ENCODE assay signal across 1 cellular context in genomic region chr1:182293119-182293589, GRCh38.
TF ChIP-seq lines count a peak whose summit lies in the region.

No MANE protein-coding gene starts in this region.

TF ChIP-seq in HepG2, 621 proteins besides CTCF, POLR2A, EP300 and RAD21 (continued from another document and continues in another):
- TF ChIP-seq FOXP4 (CRISPR knock-in tag; IDR thresholded peaks at IDR 0.05): peak; percentile 72; the same call in 1 of the 2 replicates
- TF ChIP-seq SPEN (CRISPR knock-in tag; IDR thresholded peaks at IDR 0.05; ENCODE audit: low read depth): no peak
- TF ChIP-seq REXO4 (CRISPR knock-in tag; IDR thresholded peaks at IDR 0.05; ENCODE audit: borderline replicate concordance): no peak
- no peak for TF ChIP-seq ZNF513 (CRISPR knock-in tag; conservative IDR thresholded peaks at IDR 0.05)
- TF ChIP-seq ZNF546 (CRISPR knock-in tag; conservative IDR thresholded peaks at IDR 0.05): no peak
- no peak for TF ChIP-seq MAFK (conservative IDR thresholded peaks at IDR 0.05 in 1 of 2, IDR thresholded peaks at IDR 0.05 in 1 of 2; ENCODE audit: low read length in 2 of 2)
- TF ChIP-seq GPN1 (CRISPR knock-in tag; IDR thresholded peaks at IDR 0.05; ENCODE audit: borderline replicate concordance): no peak
- TF ChIP-seq MYC (CRISPR knock-in tag; IDR thresholded peaks at IDR 0.05; ENCODE audit: borderline replicate concordance): no peak; the same call in 1 of the 2 replicates
- TF ChIP-seq HHEX (CRISPR knock-in tag; IDR thresholded peaks at IDR 0.05): no peak
- TF ChIP-seq ZBTB20 (CRISPR knock-in tag; IDR thresholded peaks at IDR 0.05; ENCODE audit: borderline replicate concordance, low read depth): no peak; the same call in 1 of the 2 replicates
- TF ChIP-seq CBX1 (IDR thresholded peaks at IDR 0.05; ENCODE audit: low read depth): no peak
- TF ChIP-seq ZNF710 (CRISPR knock-in tag; IDR thresholded peaks at IDR 0.05; ENCODE audit: borderline replicate concordance): peak; percentile 65; the same call in 1 of the 2 replicates
- TF ChIP-seq ASH2L (IDR thresholded peaks at IDR 0.05; ENCODE audit: insufficient read length, low read depth, low read length): no peak
- no peak for TF ChIP-seq ZNF432 (CRISPR knock-in tag; IDR thresholded peaks at IDR 0.05; ENCODE audit: borderline replicate concordance)
- TF ChIP-seq ZBTB1 (CRISPR knock-in tag; IDR thresholded peaks at IDR 0.05; ENCODE audit: borderline replicate concordance): no peak
- TF ChIP-seq FOXK1 (CRISPR knock-in tag; IDR thresholded peaks at IDR 0.05; ENCODE audit: borderline replicate concordance, low read depth): peak; percentile 46; the same call in 1 of the 2 replicates
- TF ChIP-seq SETDB1 (CRISPR knock-in tag; IDR thresholded peaks at IDR 0.05; ENCODE audit: borderline replicate concordance): no peak
- TF ChIP-seq NFKBIZ (CRISPR knock-in tag; IDR thresholded peaks at IDR 0.05): no peak
- no peak for TF ChIP-seq ATRX (CRISPR knock-in tag; IDR thresholded peaks at IDR 0.05; ENCODE audit: borderline replicate concordance)
- TF ChIP-seq ZNF510 (CRISPR knock-in tag; IDR thresholded peaks at IDR 0.05; ENCODE audit: low read depth): no peak
- no peak for TF ChIP-seq STAT5B (CRISPR knock-in tag; IDR thresholded peaks at IDR 0.05)
- TF ChIP-seq ATF2 (CRISPR knock-in tag; IDR thresholded peaks at IDR 0.05): peak; percentile 65
- no peak for TF ChIP-seq TCF12 (IDR thresholded peaks at IDR 0.05)
- no peak for TF ChIP-seq TCF12 (CRISPR knock-in tag; IDR thresholded peaks at IDR 0.05)
- no peak for TF ChIP-seq ZNF576 (CRISPR knock-in tag; IDR thresholded peaks at IDR 0.05)
- no peak for TF ChIP-seq ZNF883 (CRISPR knock-in tag; IDR thresholded peaks at IDR 0.05; ENCODE audit: not compliant biosample characterization)
- TF ChIP-seq NBN (conservative IDR thresholded peaks at IDR 0.05): no peak
- no peak for TF ChIP-seq ZNF784 (CRISPR knock-in tag; IDR thresholded peaks at IDR 0.05; ENCODE audit: borderline replicate concordance)
- 0 out of 2 replicates have a peak, but pooled peaks have one; percentile 53 for TF ChIP-seq ARHGAP35 (CRISPR knock-in tag; IDR thresholded peaks at IDR 0.05; ENCODE audit: borderline replicate concordance)
- TF ChIP-seq HIVEP1 (CRISPR knock-in tag; IDR thresholded peaks at IDR 0.05): no peak
- peak; percentile 27; the same call in 1 of the 2 replicates for TF ChIP-seq TARDBP (CRISPR knock-in tag; IDR thresholded peaks at IDR 0.05)
- TF ChIP-seq ZNF30 (CRISPR knock-in tag; IDR thresholded peaks at IDR 0.05): no peak
- TF ChIP-seq ZNF446 (CRISPR knock-in tag; IDR thresholded peaks at IDR 0.05): no peak
- TF ChIP-seq ZNF660 (CRISPR knock-in tag; IDR thresholded peaks at IDR 0.05; ENCODE audit: borderline replicate concordance, low read depth): no peak
- TF ChIP-seq JUNB (CRISPR knock-in tag; IDR thresholded peaks at IDR 0.05; ENCODE audit: borderline replicate concordance): peak; percentile 14; the same call in 1 of the 2 replicates
- no peak for TF ChIP-seq ARID2 (CRISPR knock-in tag; IDR thresholded peaks at IDR 0.05; ENCODE audit: borderline replicate concordance)
- peak; percentile 60; the same call in 1 of the 2 replicates for TF ChIP-seq ZNF792 (CRISPR knock-in tag; IDR thresholded peaks at IDR 0.05)
- TF ChIP-seq ZZZ3 (CRISPR knock-in tag; IDR thresholded peaks at IDR 0.05; ENCODE audit: borderline replicate concordance): no peak
- TF ChIP-seq NRL (CRISPR knock-in tag; IDR thresholded peaks at IDR 0.05; ENCODE audit: borderline replicate concordance): no peak
- no peak for TF ChIP-seq ZNF496 (CRISPR knock-in tag; IDR thresholded peaks at IDR 0.05; ENCODE audit: insufficient replicate concordance)
- TF ChIP-seq SP1 (IDR thresholded peaks at IDR 0.05): no peak
- TF ChIP-seq SP1 (CRISPR knock-in tag; IDR thresholded peaks at IDR 0.05): no peak
- no peak for TF ChIP-seq ZHX1 (CRISPR knock-in tag; IDR thresholded peaks at IDR 0.05; ENCODE audit: low read depth)
- TF ChIP-seq MLLT10 (CRISPR knock-in tag; IDR thresholded peaks at IDR 0.05): no peak
- TF ChIP-seq MIER3 (CRISPR knock-in tag; IDR thresholded peaks at IDR 0.05; ENCODE audit: borderline replicate concordance): no peak; the same call in 1 of the 2 replicates
- TF ChIP-seq PATZ1 (CRISPR knock-in tag; IDR thresholded peaks at IDR 0.05): peak; percentile 59; the same call in 1 of the 2 replicates
- TF ChIP-seq TRAFD1 (CRISPR knock-in tag; IDR thresholded peaks at IDR 0.05; ENCODE audit: borderline replicate concordance): no peak
- no peak for TF ChIP-seq GZF1 (CRISPR knock-in tag; IDR thresholded peaks at IDR 0.05)
- TF ChIP-seq ZBTB42 (CRISPR knock-in tag; IDR thresholded peaks at IDR 0.05): no peak
- no peak for TF ChIP-seq NPAS2 (CRISPR knock-in tag; IDR thresholded peaks at IDR 0.05; ENCODE audit: borderline replicate concordance)
- no peak for TF ChIP-seq PHB2 (IDR thresholded peaks at IDR 0.05; ENCODE audit: partially characterized antibody)
- no peak for TF ChIP-seq CHCHD3 (CRISPR knock-in tag; IDR thresholded peaks at IDR 0.05)
- no peak for TF ChIP-seq CENPBD1 (CRISPR knock-in tag; IDR thresholded peaks at IDR 0.05; ENCODE audit: borderline replicate concordance, low read depth)
